Comparison of ENCODE assay signal across 9 cellular contexts in genomic region chr7:74275401-74275881, GRCh38. TPM values are rescaled to one million over a fixed set of nuclear protein-coding genes. Genes with fewer than 3 reads are reported as not detected.
DNase-seq lines count a peak whose midpoint lies in the region; ATAC-seq, FAIRE-seq and TF ChIP-seq lines count a peak whose summit lies in the region.
"Had no signal": no experiment of that assay in that cellular context is flagged by ENCODE, and none has a peak within 500 bp of the region (broad histone marks: within the 10 kb centered on the region; RNA-seq: fewer than 3 reads in every experiment).

No MANE protein-coding gene starts in this region.

- peaks cover 6% of the 10 kb centered on the region for H3K27me3 Mint-ChIP-seq in T-helper 17 cell

- H3K27ac Mint-ChIP-seq in T-helper 17 cell, result no peak overlapping the region

- H3K27ac ChIP-seq in BLaER1 treated with 17β-estradiol and CSF1 and Interleukin-3, amounts not matched to agents 10 nM and 100 nM, result peak overlapping the region in 10 of 11 experiments; percentile 83 to 94 (median 89); a peak in 19 of 22 replicates
- H3K27ac ChIP-seq in HCT116 (ENCODE audit: low read depth, low read length) (no peak overlapping the region), GM12878 (ENCODE audit: control insufficient read depth, insufficient read depth) (no peak overlapping the region), liver (ENCODE audit: low read depth in 1 of 2, low read length in 2 of 2) (no peak overlapping the region)

- 68% methylated on average over 6 of the region's 6 CpGs for WGBS in GM12878 (ENCODE audit: insufficient coverage, insufficient replicate concordance, low lambda C conversion rate, missing lambda C conversion rate)
- WGBS in liver, result 67% methylated on average over 6 of the region's 6 CpGs

- FAIRE-seq in GM12878 (lab: Jason Lieb, UNC), result no peak

- H3K4me3 ChIP-seq in BLaER1 treated with 17β-estradiol and CSF1 and Interleukin-3, amounts not matched to agents 10 nM and 100 nM, result no peak overlapping the region
- H3K4me3 ChIP-seq in HCT116 (replicated peaks in 1 of 2; ENCODE audit: low read depth in 1 of 2, low read length in 2 of 2), result no peak overlapping the region
- H3K4me3 ChIP-seq in GM12878, result no peak overlapping the region
- no peak overlapping the region for H3K4me3 ChIP-seq in liver (ENCODE audit: low read depth in 1 of 3, low read length in 3 of 3)

- POLR2A ChIA-PET in HCT116 (lab: Charles Lee), result interaction anchor here (0.7 kb wide), 1 partner anchor 19 kb away, joined by 3 read pairs; no protein-coding TSS in a partner anchor
- POLR2A ChIA-PET in GM12878 (lab: Charles Lee), result interaction anchor here (0.8 to 2.9 kb wide), 3 partner anchors 11 to 18 kb away, joined by 4 to 46 read pairs (median 4); partner anchors contain the start of gene CLIP2

- in situ Hi-C loops in GM12878 (cut with MboI), result no loop called here

- H3K4me1 Mint-ChIP-seq in T-helper 17 cell, result peaks cover 9% of the 10 kb centered on the region

- no peaks in the 10 kb centered on the region for H4K20me1 ChIP-seq in BLaER1 treated with 17β-estradiol and CSF1 and Interleukin-3, amounts not matched to agents 10 nM and 100 nM
- H4K20me1 ChIP-seq in HCT116 (ENCODE audit: insufficient read depth) (no peaks in the 10 kb centered on the region), GM12878 (ENCODE audit: control insufficient read depth, insufficient read depth) (no peaks in the 10 kb centered on the region)

- no peaks in the 10 kb centered on the region for H3K79me2 ChIP-seq in HCT116 (ENCODE audit: insufficient read depth, low read length)
- H3K79me2 ChIP-seq in GM12878 (ENCODE audit: control insufficient read depth, insufficient read depth, low read length), result no peaks in the 10 kb centered on the region

- H3K9me3 ChIP-seq in BLaER1 treated with 17β-estradiol and CSF1 and Interleukin-3, amounts not matched to agents 10 nM and 100 nM (replicated peaks in 1 of 11), result no peaks in the 10 kb centered on the region
- H3K9me3 ChIP-seq in HCT116 (ENCODE audit: control insufficient read depth in 1 of 2, insufficient read depth in 1 of 2, low read depth in 1 of 2, low read length in 2 of 2), result no peaks in the 10 kb centered on the region
- no peaks in the 10 kb centered on the region for H3K9me3 ChIP-seq in GM12878 (replicated peaks; ENCODE audit: control insufficient read depth, insufficient read depth, low read length)
- H3K9me3 ChIP-seq in liver (ENCODE audit: control insufficient read depth in 4 of 4, low read length in 3 of 4), result no peaks in the 10 kb centered on the region
- H3K9me3 ChIP-seq in T-helper 17 cell (ENCODE audit: control insufficient read depth, low read length, poor library complexity, severe bottlenecking), result no peaks in the 10 kb centered on the region

- TF ChIP-seq EP300 in GM12878 (IDR thresholded peaks at IDR 0.05; ENCODE audit: borderline replicate concordance in 1 of 2, control insufficient read depth in 1 of 2, low read depth in 2 of 2, low read length in 2 of 2), result no peak

- BruUV-seq in HCT116 (replicated peaks; lab: Mats Ljungman, UMichigan), result no TSS peak
- no TSS peak for BruUV-seq in GM12878 (replicated peaks; lab: Mats Ljungman, UMichigan)

- TF ChIP-seq CTCF in HCT116 (IDR thresholded peaks at IDR 0.05 in 2 of 3, conservative IDR thresholded peaks at IDR 0.05 in 1 of 3; ENCODE audit: borderline replicate concordance in 1 of 3, insufficient read depth in 1 of 3, low read depth in 2 of 3, low read length in 2 of 3) (peak; percentile 46 to 91 (median 78); a peak in 5 of 6 replicates), GM12878 (IDR thresholded peaks at IDR 0.05 in 2 of 3, conservative IDR thresholded peaks at IDR 0.05 in 1 of 3; ENCODE audit: control insufficient read depth in 2 of 3, extremely low read depth in 1 of 3, insufficient read depth in 1 of 3, low read depth in 3 of 3, low read length in 3 of 3) (peak; percentile 58 to 87 (median 62)), liver (IDR thresholded peaks at IDR 0.05; ENCODE audit: low read depth, low read length, missing input control) (peak; percentile 12)

- H3K36me3 Mint-ChIP-seq in T-helper 17 cell (ENCODE audit: low read depth), result no peaks in the 10 kb centered on the region

- H2AFZ ChIP-seq in HCT116 (ENCODE audit: low read depth, low read length, poor library complexity, severe bottlenecking), result no peak overlapping the region
- no peak overlapping the region; the same call in 1 of the 2 replicates for H2AFZ ChIP-seq in GM12878 (ENCODE audit: control insufficient read depth, low read depth, low read length)

- peak overlapping the region; percentile 72 to 93 (median 83) for H3K4me2 ChIP-seq in BLaER1 treated with 17β-estradiol and CSF1 and Interleukin-3, amounts not matched to agents 10 nM and 100 nM
- H3K4me2 ChIP-seq in HCT116 (ENCODE audit: low read length) (no peak overlapping the region), GM12878 (ENCODE audit: control insufficient read depth, insufficient read depth) (no peak overlapping the region)

- TF ChIP-seq POLR2A in HCT116 (IDR thresholded peaks at IDR 0.05; ENCODE audit: borderline replicate concordance, extremely low read depth, insufficient read depth, insufficient read length), result no peak
- no peak for TF ChIP-seq POLR2A in GM12878 (IDR thresholded peaks at IDR 0.05; ENCODE audit: low read depth, low read length)

- ATAC-seq in HCT116, result peak; percentile 61
- peak; percentile 16 for ATAC-seq in GM12878
- no peak for ATAC-seq in T-helper 17 cell

- H3K36me3 ChIP-seq in BLaER1 treated with 17β-estradiol and CSF1 and Interleukin-3, amounts not matched to agents 10 nM and 100 nM, result no peaks in the 10 kb centered on the region
- H3K36me3 ChIP-seq in HCT116 (ENCODE audit: control insufficient read depth in 1 of 2, insufficient read depth in 2 of 2, low read length in 2 of 2) (no peaks in the 10 kb centered on the region), GM12878 (ENCODE audit: control insufficient read depth in 2 of 2, insufficient read depth in 2 of 2, low read length in 1 of 2) (no peaks in the 10 kb centered on the region), liver (ENCODE audit: control insufficient read depth in 4 of 4, insufficient read depth in 3 of 4, low read depth in 1 of 4, low read length in 3 of 4) (no peaks in the 10 kb centered on the region)

- CTCF ChIA-PET in HCT116 (lab: Charles Lee), result interaction anchor here (0.5 to 3.0 kb wide), 12 partner anchors 10 to 126 kb away, joined by 3 to 24 read pairs (median 6); partner anchors contain the start of gene CLIP2
- CTCF ChIA-PET in GM12878 (lab: Yijun Ruan, JAX), result interaction anchor here (0.6 to 4.5 kb wide), 26 partner anchors 10 to 129 kb away, joined by 3 to 103 read pairs (median 5); partner anchors contain the start of gene CLIP2

- peaks cover 71 to 98% (median 97%) of the 10 kb centered on the region in 10 experiments for H3K4me1 ChIP-seq in BLaER1 treated with 17β-estradiol and CSF1 and Interleukin-3, amounts not matched to agents 10 nM and 100 nM
- H3K4me1 ChIP-seq in HCT116 (ENCODE audit: control insufficient read depth in 1 of 2, insufficient read depth in 2 of 2, low read length in 2 of 2), result peaks cover 27 to 59% of the 10 kb centered on the region in 2 experiments
- H3K4me1 ChIP-seq in GM12878 (ENCODE audit: control insufficient read depth, insufficient read depth, low read length), result peaks cover 63% of the 10 kb centered on the region
- no peaks in the 10 kb centered on the region for H3K4me1 ChIP-seq in liver (ENCODE audit: control insufficient read depth in 4 of 4, insufficient read depth in 4 of 4, low read length in 3 of 4)

- no peak overlapping the region for H3K4me3 Mint-ChIP-seq in T-helper 17 cell

- SMC1A ChIA-PET in GM12878 (lab: Charles Lee; ENCODE audit: uncharacterized antibody, unreplicated experiment), result interaction anchor here (1.0 to 12.4 kb wide), 13 partner anchors 13 to 126 kb away, joined by 3 to 285 read pairs (median 5); partner anchors contain the start of gene CLIP2

- peak; percentile 75 for TF ChIP-seq RAD21 in HCT116 (IDR thresholded peaks at IDR 0.05; ENCODE audit: low read depth)
- peak; percentile 58 for TF ChIP-seq RAD21 in GM12878 (IDR thresholded peaks at IDR 0.05; ENCODE audit: insufficient read depth, low read depth, low read length)
- TF ChIP-seq RAD21 in liver (IDR thresholded peaks at IDR 0.05), result peak in 1 of 2 donors; percentile 54

- H3K9me2 ChIP-seq in HCT116 (ENCODE audit: insufficient read depth), result no peaks in the 10 kb centered on the region

- DNase-seq in HCT116 (ENCODE audit: low read depth, low spot score) (no peak), GM12878 (ENCODE audit: low read depth, low spot score) (no peak), NCI-H2107 (lab: John Stamatoyannopoulos, UW) (no peak), T-helper 17 cell (no peak), mucosa of gallbladder (ENCODE audit: low spot score) (no peak), SW480 (ENCODE audit: low spot score) (no peak)
- DNase-seq: activated CD4-positive, CD25-positive, alpha-beta regulatory T cell treated with anti-CD3 and anti-CD28 coated beads, Interleukin-2, amount 50 U/mL, for 72 hours had no signal

- intact Hi-C loops in HCT116 (cut with micrococcal nuclease) (loop anchor here (10.0 kb wide), 1 partner anchor 119 kb away; no protein-coding TSS in a partner anchor), GM12878 (cut with micrococcal nuclease; ENCODE audit: unreplicated experiment) (no loop called here)

- no peaks in the 10 kb centered on the region for H3K27me3 ChIP-seq in BLaER1 treated with 17β-estradiol and CSF1 and Interleukin-3, amounts not matched to agents 10 nM and 100 nM
- H3K27me3 ChIP-seq in HCT116 (ENCODE audit: insufficient read depth, low read length) (no peaks in the 10 kb centered on the region), GM12878 (replicated peaks in 1 of 2; ENCODE audit: control insufficient read depth in 2 of 2, insufficient read depth in 2 of 2, low read length in 1 of 2) (no peaks in the 10 kb centered on the region), liver (ENCODE audit: control insufficient read depth in 4 of 4, insufficient read depth in 4 of 4, low read length in 3 of 4) (no peaks in the 10 kb centered on the region)

- RAD21 ChIA-PET in HCT116 (lab: Charles Lee; ENCODE audit: low non-redundant PET in 1 of 2, low total read pairs in 2 of 2, uncharacterized antibody in 2 of 2, unreplicated experiment in 2 of 2) (interaction anchor here (0.5 to 1.7 kb wide), 3 partner anchors 66 to 126 kb away, joined by 3 to 4 read pairs (median 3); partner anchors contain the start of gene LAT2 (in 1 of the 2)), GM12878 (lab: Charles Lee; ENCODE audit: unreplicated experiment) (interaction anchor here (1.0 to 2.7 kb wide), 11 partner anchors 9 to 126 kb away, joined by 3 to 36 read pairs (median 11); partner anchors contain the start of genes CLIP2 and LAT2)

- H3K9ac ChIP-seq in BLaER1 treated with 17β-estradiol and CSF1 and Interleukin-3, amounts not matched to agents 10 nM and 100 nM, result peak overlapping the region in 8 of 11 experiments; percentile 8 to 81 (median 72); a peak in 15 of 22 replicates
- no peak overlapping the region for H3K9ac ChIP-seq in HCT116 (ENCODE audit: low read length)
- no peak overlapping the region for H3K9ac ChIP-seq in GM12878 (ENCODE audit: control insufficient read depth, insufficient read depth, low read length)
- no peak overlapping the region for H3K9ac ChIP-seq in liver (ENCODE audit: low read depth in 1 of 2, low read length in 2 of 2)

RNA-seq across cellular contexts. Expression of gene CLIP2, which starts 13.8 kb away (rescaled TPM):
- total RNA-seq in HCT116 (2021; ENCODE audit: unreplicated experiment), result 40.1 TPM
- polyA plus RNA-seq in HCT116 (2012), result 28.6 and 33.7 TPM in 2 replicates
- 143 and 165 TPM in 2 replicates for total RNA-seq in GM12878 (2013; cell fraction: nucleolus; rRNA removed)
- total RNA-seq in GM12878 (2014; rRNA removed), result 22.0 and 26.3 TPM in 2 replicates
- 26.9 and 27.4 TPM in 2 replicates for total RNA-seq in GM12878 (2014; rRNA removed; fragmentation: Illumina TruSeq; extraction: Trizol)
- total RNA-seq in GM12878 (2021), result 52.9 and 56.3 TPM in 2 replicates
- 9.8 TPM for polyA plus RNA-seq in GM12878 (2011; ENCODE audit: low read depth)
- 6.1 and 10.4 TPM in 2 replicates for polyA plus RNA-seq in GM12878 (2011; rRNA removed)
- 14.3 and 15.7 TPM in 2 replicates for polyA plus RNA-seq in GM12878 (2011; cell fraction: cytosol; rRNA removed)
- 17.4 and 26.9 TPM in 2 replicates for polyA plus RNA-seq in GM12878 (2011; cell fraction: nucleus; rRNA removed)
- polyA plus RNA-seq in GM12878 (2012), result 29.2 and 33.1 TPM in 2 replicates
- polyA plus RNA-seq in GM12878 (2014; fragmentation: Illumina TruSeq; extraction: Trizol), result 5.0 and 23.2 TPM in 2 replicates
- under 1 TPM; 0.26 to 0.82 TPM for polyA plus RNA-seq in GM12878 (2014; fragmentation: Nextera tagmentation; extraction: Ambion mirVana)
- polyA plus RNA-seq in GM12878 (2014; rRNA removed), result 23.3 and 28.8 TPM in 2 replicates
- 10 to 100 TPM; 14.8 to 18.9 TPM for polyA plus RNA-seq in GM12878 (2016; fragmentation: Nextera tagmentation; extraction: Ambion mirVana)
- 15.9 and 30.9 TPM in 2 replicates for polyA minus RNA-seq in GM12878 (2011; rRNA and poly(A)+ RNA removed)
- polyA minus RNA-seq in GM12878 (2011; cell fraction: cytosol; rRNA and poly(A)+ RNA removed), result 18.5 and 19.4 TPM in 2 replicates
- 16.9 and 27.1 TPM in 2 replicates for polyA minus RNA-seq in GM12878 (2011; cell fraction: nucleus; rRNA and poly(A)+ RNA removed)
- total RNA-seq in liver, result 1 to 10 TPM; 3.4 to 6.3 TPM
- 1 to 10 TPM; 1.4 to 1.5 TPM for polyA plus RNA-seq in liver
- total RNA-seq in T-helper 17 cell, result 10 to 100 TPM in 1 of 2 donors, 1 to 10 TPM in 1; 3.2 to 13.4 TPM
- 71.7 TPM for total RNA-seq in mucosa of gallbladder

RNA-seq across cellular contexts. Expression of gene RFC2, which starts 21.2 kb away (rescaled TPM):
- total RNA-seq in HCT116 (2021; ENCODE audit: unreplicated experiment) (75.6 TPM), GM12878 (2014; rRNA removed) (95.3 and 95.8 TPM in 2 replicates), GM12878 (2014; rRNA removed; fragmentation: Illumina TruSeq; extraction: Trizol) (87.5 and 91.9 TPM in 2 replicates), GM12878 (2021) (73.3 and 73.5 TPM in 2 replicates), liver (10 to 100 TPM; 12.8 to 23.8 TPM), T-helper 17 cell (10 to 100 TPM in 1 of 2 donors, 1 to 10 TPM in 1; 9.5 to 12.4 TPM), mucosa of gallbladder (19.6 TPM)
- 47.8 and 57.6 TPM in 2 replicates for polyA plus RNA-seq in HCT116 (2012)
- 17.6 and 17.8 TPM in 2 replicates for total RNA-seq in GM12878 (2013; cell fraction: nucleolus; rRNA removed)
- polyA plus RNA-seq in GM12878 (2011; ENCODE audit: low read depth), result 29.8 TPM
- polyA plus RNA-seq in GM12878 (2011; rRNA removed) (47.0 and 69.3 TPM in 2 replicates), GM12878 (2014; fragmentation: Illumina TruSeq; extraction: Trizol) (108 and 121 TPM in 2 replicates), GM12878 (2014; fragmentation: Nextera tagmentation; extraction: Ambion mirVana) (10 to 100 TPM; 25.8 to 45.2 TPM), GM12878 (2014; rRNA removed) (89.9 and 92.7 TPM in 2 replicates), GM12878 (2016; fragmentation: Nextera tagmentation; extraction: Ambion mirVana) (100 to 1,000 TPM; 135 to 145 TPM), liver (10 to 100 TPM; 14.1 to 15.6 TPM)
- 67.8 and 85.5 TPM in 2 replicates for polyA plus RNA-seq in GM12878 (2011; cell fraction: cytosol; rRNA removed)
- 18.8 and 27.6 TPM in 2 replicates for polyA plus RNA-seq in GM12878 (2011; cell fraction: nucleus; rRNA removed)
- polyA plus RNA-seq in GM12878 (2012), result 37.5 and 41.6 TPM in 2 replicates
- polyA minus RNA-seq in GM12878 (2011; rRNA and poly(A)+ RNA removed), result 85.6 and 92.8 TPM in 2 replicates
- 34.7 and 43.0 TPM in 2 replicates for polyA minus RNA-seq in GM12878 (2011; cell fraction: cytosol; rRNA and poly(A)+ RNA removed)
- 12.7 and 23.5 TPM in 2 replicates for polyA minus RNA-seq in GM12878 (2011; cell fraction: nucleus; rRNA and poly(A)+ RNA removed)

Comparison
In these comparisons a context has a peak if more than half of its experiments do, and no peak if none do; other contexts are left out.
1. H3K27ac ChIP-seq: peak in BLaER1 treated with 17β-estradiol and CSF1 and Interleukin-3, amounts not matched to agents 10 nM and 100 nM (10 of 11); none in HCT116 (single experiment), GM12878 (single experiment) and liver (0 of 2).
2. H3K4me2 ChIP-seq: peak in BLaER1 treated with 17β-estradiol and CSF1 and Interleukin-3, amounts not matched to agents 10 nM and 100 nM (11 of 11); none in HCT116 (single experiment) and GM12878 (single experiment).
3. H3K9ac ChIP-seq: peak in BLaER1 treated with 17β-estradiol and CSF1 and Interleukin-3, amounts not matched to agents 10 nM and 100 nM (8 of 11); none in HCT116 (single experiment), GM12878 (single experiment) and liver (0 of 2).
4. CTCF ChIP-seq: peak in every context shown above with its lines; median percentile 78 in HCT116; 62 in GM12878; 12 in liver.